Comparison of ENCODE assay signal across 39 cellular contexts in genomic region chr9:111819360-111819759, GRCh38. TPM values are rescaled to one million over a fixed set of nuclear protein-coding genes. Genes with fewer than 3 reads are reported as not detected.
"Had no signal": no experiment of that assay in that cellular context is flagged by ENCODE, and none has a peak within 500 bp of the region (broad histone marks: within the 10 kb centered on the region; RNA-seq: fewer than 3 reads in every experiment).

No MANE protein-coding gene starts in this region.

- H3K27me3 ChIP-seq: adrenal gland, ascending aorta, body of pancreas, brain microvascular endothelial cell, breast epithelium, cardiac muscle cell had no signal

- ATAC-seq: activated naive CD4-positive, alpha-beta T cell treated with anti-CD3 and anti-CD28 coated beads, Interleukin-2, amount 50 U/mL, for 72 hours; activated naive CD8-positive, alpha-beta T cell treated with anti-CD3 and anti-CD28 coated beads, Interleukin-2, amount 50 U/mL, for 24 hours; activated T-cell treated with anti-CD3 and anti-CD28 coated beads, Interleukin-2, amount 50 U/mL, for 4 hours; activated T-cell treated with anti-CD3 and anti-CD28 coated beads, Interleukin-2, amount 50 U/mL, for 72 hours; activated T-helper 17 cell treated with anti-CD3 and anti-CD28 coated beads, Interleukin-2, amount 50 U/mL, for 72 hours; body of pancreas had no signal

- H3K4me3 ChIP-seq: adrenal gland, ascending aorta, body of pancreas, breast epithelium, cardiac muscle cell had no signal

- FAIRE-seq: astrocyte, bronchial epithelial cell had no signal

- H3K9me3 ChIP-seq: adrenal gland, ascending aorta, body of pancreas, breast epithelium had no signal

- H3K27ac ChIP-seq: adrenal gland, ascending aorta, body of pancreas, brain microvascular endothelial cell, breast epithelium, cardiac muscle cell had no signal

- DNase-seq: activated effector memory CD4-positive, alpha-beta T cell treated with anti-CD3 and anti-CD28 coated beads, Interleukin-2, amount 50 U/mL, for 16 hours; activated effector memory CD4-positive, alpha-beta T cell treated with Interleukin-2 at 50 U/mL for 16 hours; activated gamma-delta T cell; activated gamma-delta T cell treated with Interleukin-2 at 50 U/mL for 16 hours; activated naive CD4-positive, alpha-beta T cell; activated naive CD4-positive, alpha-beta T cell treated with anti-CD3 and anti-CD28 coated beads for 36 hours; activated naive CD4-positive, alpha-beta T cell treated with anti-CD3 and anti-CD28 coated beads, Interleukin-2, amount 10 ng/mL, durations not matched to agents 7 days and 5 days; activated naive CD4-positive, alpha-beta T cell treated with anti-CD3 and anti-CD28 coated beads, Interleukin-2, amount 50 U/mL, for 16 hours; activated naive CD4-positive, alpha-beta T cell treated with Interleukin-2 at 50 U/mL for 16 hours; activated naive CD8-positive, alpha-beta T cell treated with anti-CD3 and anti-CD28 coated beads for 36 hours; activated naive CD8-positive, alpha-beta T cell treated with anti-CD3 and anti-CD28 coated beads, Interleukin-2, amount 10 ng/mL, durations not matched to agents 7 days and 5 days; activated naive CD8-positive, alpha-beta T cell treated with anti-CD3 and anti-CD28 coated beads, Interleukin-2, amount 50 U/mL, for 24 hours; activated T-cell treated with anti-CD3 and anti-CD28 coated beads, Interleukin-2, amount 50 U/mL, for 1 hour; activated T-cell treated with anti-CD3 and anti-CD28 coated beads, Interleukin-2, amount 50 U/mL, for 24 hours; activated T-cell treated with anti-CD3 and anti-CD28 coated beads, Interleukin-2, amount 50 U/mL, for 4 hours; activated T-cell treated with anti-CD3 and anti-CD28 coated beads, Interleukin-2, amount 50 U/mL, for 48 hours; activated T-cell treated with anti-CD3 and anti-CD28 coated beads, Interleukin-2, amount 50 U/mL, for 72 hours; adrenal gland; amniotic stem cell; amygdala; anterior cingulate cortex; aorta; body of pancreas; brain microvascular endothelial cell; caudate nucleus; central memory CD4-positive, alpha-beta T cell; cerebellar nuclear complex had no signal

- H3K36me3 ChIP-seq: adrenal gland, ascending aorta, brain microvascular endothelial cell, breast epithelium, cardiac muscle cell had no signal

- H3K4me1 ChIP-seq: adrenal gland, ascending aorta, breast epithelium had no signal

RNA-seq across cellular contexts. Expression of gene SHOC1, which starts 24.6 kb away (rescaled TPM):
- total RNA-seq: activated naive CD4-positive, alpha-beta T cell treated with anti-CD3 and anti-CD28 coated beads for 36 hours; activated naive CD8-positive, alpha-beta T cell treated with anti-CD3 and anti-CD28 coated beads for 36 hours; activated naive CD8-positive, alpha-beta T cell treated with anti-CD3 and anti-CD28 coated beads, Interleukin-2, amount 10 ng/mL, durations not matched to agents 7 days and 5 days; activated T-cell treated with anti-CD3 and anti-CD28 coated beads, Interleukin-2, amount 50 U/mL, for 4 hours; activated T-cell treated with anti-CD3 and anti-CD28 coated beads, Interleukin-2, amount 50 U/mL, for 72 hours; activated T-helper 1 cell treated with anti-CD3 and anti-CD28 coated beads, Interleukin-12 subunit alpha, Interleukin-12 subunit beta, Interleukin-2, Interleukin-4 antibody, amounts not matched to agents 30 ng/mL and 10 ng/mL and 1 ng/mL, durations not matched to agents 14 hours and 24 hours and 36 hours; activated T-helper 17 cell treated with anti-CD3 and anti-CD28 coated beads, Interleukin-2, amount 50 U/mL, for 72 hours; activated T-helper 2 cell treated with anti-CD3 and anti-CD28 coated beads, Interferon-gamma antibody, Interleukin-2, Interleukin-4, amounts not matched to agents 10 μg/mL and 5 μg/mL and 100 μg/mL, durations not matched to agents 14 hours and 24 hours and 36 hours; ascending aorta; astrocyte; cardiac muscle cell; cardiac septum; cerebellum; chondrocyte had no signal
- polyA plus RNA-seq: aorta had no signal
